ENCODE assay signal across 8 cellular contexts in the genomic region with DNA sequence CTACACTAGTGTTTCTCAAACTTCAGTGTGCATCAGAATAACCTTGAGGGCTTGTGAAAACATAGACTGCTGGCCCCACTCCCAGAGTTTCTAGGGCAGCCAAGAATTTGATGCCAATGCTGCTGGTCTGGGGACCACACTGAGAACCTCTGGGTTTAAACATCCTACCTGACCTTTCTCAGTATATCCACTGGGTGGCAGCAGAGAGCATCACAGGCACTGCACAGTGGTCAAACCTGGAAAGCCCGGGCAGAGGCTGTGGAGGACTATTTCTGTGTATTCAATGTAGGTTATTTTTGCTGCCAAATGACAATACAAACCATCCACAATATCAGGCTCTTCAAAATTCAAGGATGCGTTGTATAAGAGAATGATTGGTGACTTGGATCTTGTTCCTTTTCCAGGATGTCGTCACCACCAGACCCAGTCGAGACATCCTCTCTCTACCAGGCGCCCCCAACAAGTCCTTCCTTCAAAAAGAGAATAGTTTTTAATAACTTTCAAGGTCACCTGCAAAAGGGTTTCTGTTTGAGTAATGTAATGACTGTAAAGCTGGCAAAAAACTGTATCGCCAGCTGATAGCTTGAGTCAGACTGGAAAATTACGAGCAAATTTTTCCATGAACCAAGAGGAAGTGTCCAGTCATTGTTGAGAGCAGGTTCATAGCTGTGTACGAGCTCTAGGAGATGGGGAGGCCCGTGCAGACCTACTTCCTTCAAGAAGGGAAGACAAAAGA. TPM values are rescaled to one million over a fixed set of nuclear protein-coding genes. Genes with fewer than 3 reads are reported as not detected.
DNase-seq lines count a peak whose midpoint lies in the region; ATAC-seq, FAIRE-seq and TF ChIP-seq lines count a peak whose summit lies in the region.

No MANE protein-coding gene starts in this region.

- no peak overlapping the region for H3K4me3 ChIP-seq in astrocyte (ENCODE audit: insufficient read depth, low read depth, low read length)
- H3K4me3 ChIP-seq in hepatocyte = no peak overlapping the region

- no peaks in the 10 kb centered on the region for H3K79me2 ChIP-seq in astrocyte (ENCODE audit: insufficient read depth, low read length)
- H3K79me2 ChIP-seq in hepatocyte = no peaks in the 10 kb centered on the region

- H3K4me1 ChIP-seq in astrocyte (ENCODE audit: insufficient read depth, low read length) (no peaks in the 10 kb centered on the region), hepatocyte (ENCODE audit: insufficient read depth) (peaks cover 3% of the 10 kb centered on the region)

- TF ChIP-seq CTCF in astrocyte (IDR thresholded peaks at IDR 0.05; ENCODE audit: insufficient read depth, low read depth, low read length) = peak; percentile 95
- TF ChIP-seq CTCF in hepatocyte (IDR thresholded peaks at IDR 0.05; ENCODE audit: poor library complexity) = peak; percentile 82

- H3K27me3 Mint-ChIP-seq in astrocyte (ENCODE audit: low read depth, unreplicated experiment) = no peaks in the 10 kb centered on the region

- H4K20me1 ChIP-seq in astrocyte (ENCODE audit: insufficient read depth, low read length) (no peaks in the 10 kb centered on the region), hepatocyte (ENCODE audit: insufficient read depth, poor library complexity, severe bottlenecking) (no peaks in the 10 kb centered on the region)

- WGBS in hepatocyte (ENCODE audit: low lambda C conversion rate, missing lambda C conversion rate) = 63% methylated on average over 9 of the region's 9 CpGs

- H3K27me3 ChIP-seq in astrocyte (ENCODE audit: insufficient read depth, low read length) = no peaks in the 10 kb centered on the region
- H3K27me3 ChIP-seq in hepatocyte = no peaks in the 10 kb centered on the region

- no peak overlapping the region for H3K4me3 Mint-ChIP-seq in astrocyte (ENCODE audit: unreplicated experiment)

- H3K4me1 Mint-ChIP-seq in astrocyte (ENCODE audit: low read depth, unreplicated experiment) = no peaks in the 10 kb centered on the region

- DNase-seq in activated gamma-delta T cell treated with Interleukin-2 at 50 U/mL for 16 hours (peak; percentile 54), activated gamma-delta T cell (lab: John Stamatoyannopoulos, UW) (no peak), NCI-H1694 (lab: John Stamatoyannopoulos, UW) (peak; percentile 14), T-helper 9 cell (peak; percentile 49), astrocyte (ENCODE audit: low read depth) (peak; percentile 53), hepatocyte (ENCODE audit: low spot score) (peak; percentile 89), smooth muscle cell of the brain vasculature (ENCODE audit: low read depth, low spot score) (peak; percentile 28)

- H3K27ac ChIP-seq in astrocyte (ENCODE audit: low read depth, low read length) (no peak overlapping the region), hepatocyte (peak overlapping the region; percentile 66)

- H3K9me2 ChIP-seq in hepatocyte (replicated peaks; ENCODE audit: insufficient read depth) = no peaks in the 10 kb centered on the region

- peaks cover 4% of the 10 kb centered on the region for H3K9me3 Mint-ChIP-seq in astrocyte (ENCODE audit: unreplicated experiment)

- H3K4me2 ChIP-seq in astrocyte (ENCODE audit: low read length) (peak overlapping the region; percentile 24), hepatocyte (no peak overlapping the region)

- FAIRE-seq in astrocyte (lab: Jason Lieb, UNC) = peak; percentile 29

- ATAC-seq in HG02870 (IDR thresholded peaks at IDR 0.05; ENCODE audit: unreplicated experiment) = peak; percentile 74

- no peak overlapping the region for H3K9ac ChIP-seq in astrocyte (ENCODE audit: low read length)

- peak overlapping the region; percentile 78 for H3K27ac Mint-ChIP-seq in astrocyte (ENCODE audit: unreplicated experiment)

- no peaks in the 10 kb centered on the region for H3K9me3 ChIP-seq in astrocyte (ENCODE audit: insufficient read depth, low read depth, low read length)
- H3K9me3 ChIP-seq in hepatocyte (ENCODE audit: low read depth) = no peaks in the 10 kb centered on the region

- H3K36me3 Mint-ChIP-seq in astrocyte (ENCODE audit: low read depth, unreplicated experiment) = no peaks in the 10 kb centered on the region

- H2AFZ ChIP-seq in astrocyte (ENCODE audit: low read depth, low read length) (no peak overlapping the region), hepatocyte (no peak overlapping the region)

- no peaks in the 10 kb centered on the region for H3K36me3 ChIP-seq in astrocyte (ENCODE audit: insufficient read depth, low read length)
- H3K36me3 ChIP-seq in hepatocyte (replicated peaks; ENCODE audit: insufficient read depth, low read depth) = no peaks in the 10 kb centered on the region

RNA-seq across cellular contexts. Expression of gene MYZAP, which starts 30.6 kb away (rescaled TPM):
- total RNA-seq in astrocyte (0.41 TPM in 1 of 2 replicates, not detected in the other), hepatocyte (15.5 and 20.3 TPM in 2 replicates)
- 12.0 and 17.0 TPM in 2 replicates for polyA plus RNA-seq in hepatocyte

Comparison
In these comparisons a context has a peak if more than half of its experiments do, and no peak if none do; other contexts are left out.
1. RNA of gene MYZAP, which starts 30.6 kb away (total RNA-seq): 15.5 to 20.3 TPM in hepatocyte; 0.41 TPM in astrocyte; every median in the first group is over 10 times any median in the second.